ENCODE assay signal across 9 cellular contexts in the genomic region with DNA sequence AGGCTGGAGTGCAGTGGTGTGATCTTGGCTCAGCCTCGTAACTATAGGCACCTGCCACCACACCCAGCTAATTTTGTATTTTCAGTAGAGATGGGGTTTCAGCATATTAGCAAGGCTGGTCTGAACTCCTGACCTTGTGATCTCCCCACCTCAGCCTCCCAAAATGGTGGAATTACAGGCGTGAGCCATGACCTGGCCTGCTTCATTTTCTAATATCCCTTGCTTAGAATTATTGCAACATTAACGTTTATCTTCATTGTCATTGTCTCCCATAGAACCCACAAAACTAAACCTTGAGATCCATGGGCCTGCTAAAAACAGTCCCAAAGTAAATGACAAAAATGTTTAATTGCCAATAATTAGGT. TPM values are rescaled to one million over a fixed set of nuclear protein-coding genes. Genes with fewer than 3 reads are reported as not detected.
DNase-seq lines count a peak whose midpoint lies in the region; ATAC-seq and TF ChIP-seq lines count a peak whose summit lies in the region.
"Had no signal": no experiment of that assay in that cellular context is flagged by ENCODE, and none has a peak within 500 bp of the region (broad histone marks: within the 10 kb centered on the region; RNA-seq: fewer than 3 reads in every experiment).

No MANE protein-coding gene starts in this region.

- peaks cover 18% of the 10 kb centered on the region for H3K36me3 Mint-ChIP-seq in IgD-negative memory B cell
- H3K36me3 Mint-ChIP-seq in activated naive CD8-positive, alpha-beta T cell treated with anti-CD3 and anti-CD28 coated beads, Interleukin-2, amount 10 ng/mL, durations not matched to agents 7 days and 5 days: peaks cover 40% of the 10 kb centered on the region

- POLR2A ChIA-PET in activated naive CD8-positive, alpha-beta T cell treated with anti-CD3 and anti-CD28 coated beads, Interleukin-2, amount 10 ng/mL, durations not matched to agents 7 days and 5 days (lab: Charles Lee): interaction anchor here (0.6 to 3.4 kb wide), 7 partner anchors 15 to 139 kb away, joined by 3 to 24 read pairs (median 7); a partner anchor contains a TSS

- H3K4me2 ChIP-seq in osteoblast (ENCODE audit: insufficient read depth, low read length): no peak overlapping the region

- H3K27me3 ChIP-seq in osteoblast (ENCODE audit: insufficient read depth, low read length) (no peaks in the 10 kb centered on the region), WERI-Rb-1 (ENCODE audit: insufficient read depth, low read depth, severe bottlenecking) (no peaks in the 10 kb centered on the region)

- H2AFZ ChIP-seq in osteoblast (ENCODE audit: low read length): no peak overlapping the region

- H3K27ac ChIP-seq in osteoblast (ENCODE audit: low read depth, low read length) (peak overlapping the region; percentile 63), WERI-Rb-1 (no peak overlapping the region)
- H3K27ac ChIP-seq: psoas muscle had no signal

- H4K20me1 ChIP-seq in osteoblast (ENCODE audit: insufficient read depth, low read length): peaks cover 51% of the 10 kb centered on the region

- H3K9me3 Mint-ChIP-seq in IgD-negative memory B cell: no peaks in the 10 kb centered on the region
- no peaks in the 10 kb centered on the region for H3K9me3 Mint-ChIP-seq in activated naive CD8-positive, alpha-beta T cell treated with anti-CD3 and anti-CD28 coated beads, Interleukin-2, amount 10 ng/mL, durations not matched to agents 7 days and 5 days

- ATAC-seq in activated naive CD8-positive, alpha-beta T cell treated with anti-CD3 and anti-CD28 coated beads, Interleukin-2, amount 10 ng/mL, durations not matched to agents 7 days and 5 days (ENCODE audit: low read depth): no peak

- peak overlapping the region; percentile 84 to 95 (median 90) for H3K27ac Mint-ChIP-seq in IgD-negative memory B cell
- peak overlapping the region; percentile 21 for H3K27ac Mint-ChIP-seq in activated naive CD8-positive, alpha-beta T cell treated with anti-CD3 and anti-CD28 coated beads, Interleukin-2, amount 10 ng/mL, durations not matched to agents 7 days and 5 days

- H3K4me3 ChIP-seq in osteoblast (ENCODE audit: insufficient read depth, low read length): no peak overlapping the region
- no peak overlapping the region for H3K4me3 ChIP-seq in WERI-Rb-1 (ENCODE audit: low read depth, low read length)
- H3K4me3 ChIP-seq: psoas muscle had no signal

- DNase-seq in NCI-H82 (lab: John Stamatoyannopoulos, UW) (peak; percentile 62), NCI-H82 treated with DMSO at 0.1 percent for 48 hours (lab: John Stamatoyannopoulos, UW; ENCODE audit: unreplicated experiment) (no peak), osteoblast (ENCODE audit: insufficient read length, low spot score, missing footprints) (no peak), NCI-H510A (lab: John Stamatoyannopoulos, UW) (no peak), WERI-Rb-1 (no peak), OCI-M2 (lab: John Stamatoyannopoulos, UW; ENCODE audit: unreplicated experiment) (no peak)
- DNase-seq in activated naive CD8-positive, alpha-beta T cell treated with anti-CD3 and anti-CD28 coated beads, Interleukin-2, amount 10 ng/mL, durations not matched to agents 7 days and 5 days: no peak
- DNase-seq: psoas muscle had no signal

- H3K27me3 Mint-ChIP-seq in IgD-negative memory B cell: no peaks in the 10 kb centered on the region
- H3K27me3 Mint-ChIP-seq in activated naive CD8-positive, alpha-beta T cell treated with anti-CD3 and anti-CD28 coated beads, Interleukin-2, amount 10 ng/mL, durations not matched to agents 7 days and 5 days: no peaks in the 10 kb centered on the region

- no peaks in the 10 kb centered on the region for H3K9me3 ChIP-seq in osteoblast (ENCODE audit: low read depth, low read length)
- no peaks in the 10 kb centered on the region for H3K9me3 ChIP-seq in WERI-Rb-1 (ENCODE audit: severe bottlenecking)
- H3K9me3 ChIP-seq: psoas muscle had no signal

- H3K4me1 ChIP-seq in osteoblast (ENCODE audit: insufficient read depth, low read length): peaks cover 9% of the 10 kb centered on the region

- H3K4me3 Mint-ChIP-seq in IgD-negative memory B cell: peak overlapping the region in 3 of 4 donors; percentile 80 to 87 (median 84)
- no peak overlapping the region for H3K4me3 Mint-ChIP-seq in activated naive CD8-positive, alpha-beta T cell treated with anti-CD3 and anti-CD28 coated beads, Interleukin-2, amount 10 ng/mL, durations not matched to agents 7 days and 5 days

- TF ChIP-seq CTCF in osteoblast (IDR thresholded peaks at IDR 0.05; ENCODE audit: extremely low read depth, low read depth, low read length): no peak
- no peak for TF ChIP-seq CTCF in WERI-Rb-1 (IDR thresholded peaks at IDR 0.05; ENCODE audit: low read depth, low read length)

- H3K79me2 ChIP-seq in osteoblast (ENCODE audit: insufficient read depth, low read length): peaks cover 25% of the 10 kb centered on the region

- peaks cover 47% of the 10 kb centered on the region for H3K36me3 ChIP-seq in osteoblast (ENCODE audit: insufficient read depth, low read length)
- H3K36me3 ChIP-seq in WERI-Rb-1: peaks cover 63% of the 10 kb centered on the region

- peaks cover 43 to 47% (median 43%) of the 10 kb centered on the region in 3 donors for H3K4me1 Mint-ChIP-seq in IgD-negative memory B cell
- peaks cover 40% of the 10 kb centered on the region for H3K4me1 Mint-ChIP-seq in activated naive CD8-positive, alpha-beta T cell treated with anti-CD3 and anti-CD28 coated beads, Interleukin-2, amount 10 ng/mL, durations not matched to agents 7 days and 5 days

RNA-seq across cellular contexts. Expression of a gene that starts 6.1 kb away (rescaled TPM):
- 11,514 TPM for polyA plus RNA-seq in IgD-negative memory B cell
- 1,000 to 10,000 TPM; 8,804 to 9,235 TPM for total RNA-seq in activated naive CD8-positive, alpha-beta T cell treated with anti-CD3 and anti-CD28 coated beads, Interleukin-2, amount 10 ng/mL, durations not matched to agents 7 days and 5 days
- 18,909 and 19,513 TPM in 2 replicates for total RNA-seq in osteoblast

RNA-seq across cellular contexts. Expression of a gene that starts 53.2 kb away (rescaled TPM):
- 47.9 TPM for polyA plus RNA-seq in IgD-negative memory B cell
- total RNA-seq in activated naive CD8-positive, alpha-beta T cell treated with anti-CD3 and anti-CD28 coated beads, Interleukin-2, amount 10 ng/mL, durations not matched to agents 7 days and 5 days: 10 to 100 TPM; 65.4 to 70.4 TPM
- total RNA-seq in osteoblast: 30.9 and 40.9 TPM in 2 replicates
